Comparison of ENCODE assay signal across 17 cellular contexts in genomic region chr7:148715027-148715426, GRCh38.
"Had no signal": no experiment of that assay in that cellular context is flagged by ENCODE, and none has a peak within 500 bp of the region (broad histone marks: within the 10 kb centered on the region; RNA-seq: fewer than 3 reads in every experiment).

No MANE protein-coding gene starts in this region.

- H2AFZ ChIP-seq: hepatocyte had no signal

- H3K27ac Mint-ChIP-seq: activated T-cell treated with anti-CD3 and anti-CD28 coated beads, Interleukin-2, amount 50 U/mL, for 24 hours; nephron progenitor cell had no signal

- H3K9me3 Mint-ChIP-seq: activated T-cell treated with anti-CD3 and anti-CD28 coated beads, Interleukin-2, amount 50 U/mL, for 24 hours had no signal

- ATAC-seq: left ventricle myocardium superior, right cardiac atrium had no signal

- H3K4me2 ChIP-seq: hepatocyte had no signal

- H3K9me3 ChIP-seq: esophagus muscularis mucosa, uterus had no signal

- H3K4me3 Mint-ChIP-seq: activated T-cell treated with anti-CD3 and anti-CD28 coated beads, Interleukin-2, amount 50 U/mL, for 24 hours; nephron progenitor cell had no signal

- H3K4me3 ChIP-seq: cardiac muscle cell, esophagus muscularis mucosa, hepatocyte, uterus had no signal

- H3K27me3 ChIP-seq: cardiac muscle cell, esophagus muscularis mucosa, hepatocyte, uterus had no signal

- H3K27me3 Mint-ChIP-seq: activated T-cell treated with anti-CD3 and anti-CD28 coated beads, Interleukin-2, amount 50 U/mL, for 24 hours; progenitor cell of endocrine pancreas had no signal

- H3K27ac ChIP-seq: cardiac muscle cell, esophagus muscularis mucosa, hepatocyte, uterus had no signal

- H3K36me3 ChIP-seq: cardiac muscle cell, esophagus muscularis mucosa, uterus had no signal

- DNase-seq: activated CD4-positive, alpha-beta T cell treated with anti-CD3 and anti-CD28 coated beads, Interleukin-2, amount 50 U/mL, for 48 hours; activated CD4-positive, CD25-positive, alpha-beta regulatory T cell treated with anti-CD3 and anti-CD28 coated beads, Interleukin-2, amount 50 U/mL, for 72 hours; activated effector memory CD4-positive, alpha-beta T cell treated with Interleukin-2 at 50 U/mL for 16 hours; activated naive CD4-positive, alpha-beta T cell treated with anti-CD3 and anti-CD28 coated beads, Interleukin-2, amount 50 U/mL, for 16 hours; activated T-cell treated with anti-CD3 and anti-CD28 coated beads, Interleukin-2, amount 50 U/mL, for 24 hours; left ventricle myocardium superior; mesendoderm; nephron progenitor cell; occipital lobe; right cardiac atrium; small intestine; T-helper 1 cell; uterus had no signal
